2 cellular contexts compared by ENCODE assay signal in genomic region chr14:95146079-95146771, GRCh38.
TF ChIP-seq lines count a peak whose summit lies in the region.

No MANE protein-coding gene starts in this region.

TF ChIP-seq in liver, 16 proteins besides CTCF, POLR2A, EP300 and RAD21 (continued from another document):
- TF ChIP-seq ZBTB33 (IDR thresholded peaks at IDR 0.05) (no peak), ATF3 (IDR thresholded peaks at IDR 0.05) (no peak), REST (IDR thresholded peaks at IDR 0.05) (no peak), YY1 (IDR thresholded peaks at IDR 0.05) (no peak), FOXA1 (IDR thresholded peaks at IDR 0.05) (no peak)

TF ChIP-seq in HepG2, 621 proteins besides CTCF, POLR2A, EP300 and RAD21:
- no peak for TF ChIP-seq AFF4 (CRISPR knock-in tag; IDR thresholded peaks at IDR 0.05)
- TF ChIP-seq ZBTB49 (CRISPR knock-in tag; IDR thresholded peaks at IDR 0.05; ENCODE audit: borderline replicate concordance) = no peak
- TF ChIP-seq ZNF513 (CRISPR knock-in tag; conservative IDR thresholded peaks at IDR 0.05) = no peak
- TF ChIP-seq ZNF670 (CRISPR knock-in tag; IDR thresholded peaks at IDR 0.05; ENCODE audit: borderline replicate concordance) = no peak
- TF ChIP-seq HCFC1 (IDR thresholded peaks at IDR 0.05; ENCODE audit: low read depth, low read length) = no peak
- no peak for TF ChIP-seq ZNF143 (CRISPR knock-in tag; IDR thresholded peaks at IDR 0.05)
- no peak for TF ChIP-seq KAT2B (IDR thresholded peaks at IDR 0.05; ENCODE audit: borderline replicate concordance, low read depth, low read length)
- TF ChIP-seq ZNF510 (CRISPR knock-in tag; IDR thresholded peaks at IDR 0.05; ENCODE audit: low read depth) = no peak
- TF ChIP-seq ZNF260 (CRISPR knock-in tag; IDR thresholded peaks at IDR 0.05; ENCODE audit: borderline replicate concordance, low read depth) = no peak
- no peak for TF ChIP-seq TOPORS (CRISPR knock-in tag; IDR thresholded peaks at IDR 0.05)
- no peak for TF ChIP-seq SNAPC5 (CRISPR knock-in tag; IDR thresholded peaks at IDR 0.05; ENCODE audit: borderline replicate concordance)
- TF ChIP-seq MAFF (IDR thresholded peaks at IDR 0.05; ENCODE audit: low read depth, low read length) = no peak
- TF ChIP-seq FLYWCH1 (CRISPR knock-in tag; IDR thresholded peaks at IDR 0.05) = no peak
- TF ChIP-seq ATF1 (CRISPR knock-in tag; IDR thresholded peaks at IDR 0.05) = no peak
- no peak for TF ChIP-seq ZNF3 (CRISPR knock-in tag; IDR thresholded peaks at IDR 0.05)
TF ChIP-seq in HepG2: peak in this region for 0.
